In the genomic region with DNA sequence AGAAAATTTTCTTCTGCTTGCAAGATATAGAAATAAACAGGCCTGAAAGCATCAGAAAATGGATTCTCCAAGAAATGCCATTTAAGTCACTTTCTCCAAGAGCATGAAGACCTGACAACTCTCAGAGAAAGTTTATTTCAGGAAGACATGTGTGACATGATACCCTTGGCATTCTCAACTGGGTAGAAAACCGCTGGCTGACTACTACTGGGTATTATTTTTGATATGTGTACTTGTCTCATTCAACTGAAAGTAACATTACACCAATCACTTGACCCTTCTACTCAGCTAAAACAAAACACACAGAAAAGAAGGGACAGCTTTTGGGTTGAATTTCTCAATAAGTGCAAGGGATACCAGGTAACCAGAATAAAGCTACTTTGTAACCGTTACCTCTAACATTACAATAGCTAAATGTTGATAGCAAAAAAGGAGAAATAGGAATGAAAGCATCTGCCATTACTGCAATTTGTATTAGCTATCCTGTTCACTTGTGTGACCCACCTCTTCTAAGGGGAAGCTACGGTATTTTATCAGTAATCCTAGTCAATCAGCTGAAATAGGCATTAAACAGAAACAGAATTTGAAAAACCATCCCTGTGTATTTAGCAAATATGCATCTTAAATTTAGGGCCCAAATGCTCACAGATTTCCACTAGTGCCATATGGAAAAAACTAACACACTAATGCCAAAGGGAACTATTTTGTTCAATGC, we compare ENCODE assay signal across 8 cellular contexts. TPM values are rescaled to one million over a fixed set of nuclear protein-coding genes. Genes with fewer than 3 reads are reported as not detected.
DNase-seq lines count a peak whose midpoint lies in the region; TF ChIP-seq lines count a peak whose summit lies in the region.

No MANE protein-coding gene starts in this region.

- H4K20me1 ChIP-seq in OCI-LY1 (ENCODE audit: insufficient read depth, low read length) (peaks cover 63% of the 10 kb centered on the region), neural progenitor cell (ENCODE audit: low read depth) (peaks cover 100% of the 10 kb centered on the region)

- no peaks in the 10 kb centered on the region for H3K9me2 ChIP-seq in OCI-LY1 (ENCODE audit: low read depth, low read length)

- H3K9me3 ChIP-seq in OCI-LY1 (ENCODE audit: low read length) = no peaks in the 10 kb centered on the region
- no peaks in the 10 kb centered on the region for H3K9me3 ChIP-seq in ectodermal cell (ENCODE audit: control insufficient read depth, low read length)
- no peaks in the 10 kb centered on the region for H3K9me3 ChIP-seq in neural progenitor cell (ENCODE audit: low read depth)

- H2AFZ ChIP-seq in OCI-LY1 (ENCODE audit: low read length) (no peak overlapping the region), neural progenitor cell (replicated peaks) (no peak overlapping the region)

- peaks cover 28% of the 10 kb centered on the region for H3K36me3 Mint-ChIP-seq in neural progenitor cell

- no peak overlapping the region; the same call in 1 of the 2 replicates for H3K9ac ChIP-seq in OCI-LY1 (ENCODE audit: low read length)
- H3K9ac ChIP-seq in neural progenitor cell = no peak overlapping the region

- H3K4me1 Mint-ChIP-seq in neural progenitor cell = peaks cover 84% of the 10 kb centered on the region

- intact Hi-C loops in dorsolateral prefrontal cortex (cut with DNase I) = loop anchor here (10.0 kb wide), 2 partner anchors 854 to 894 kb away; partner anchors contain the start of gene EIF4A2 (in 1 of the 2)

- H3F3A ChIP-seq in OCI-LY1 (ENCODE audit: insufficient read depth, low read length) (0 out of 2 replicates have a peak, but pooled peaks cover 15% of the 10 kb centered on the region), neural progenitor cell (ENCODE audit: low read depth) (peaks cover 21% of the 10 kb centered on the region)

- H3K27me3 Mint-ChIP-seq in neural progenitor cell (ENCODE audit: insufficient read depth, low read depth) = no peaks in the 10 kb centered on the region

- H3K27ac ChIP-seq in OCI-LY1 (ENCODE audit: low read depth, low read length, poor library complexity, severe bottlenecking) (no peak overlapping the region), ectodermal cell (ENCODE audit: insufficient read depth, low read depth, low read length, poor library complexity, severe bottlenecking) (no peak overlapping the region), neural progenitor cell (no peak overlapping the region), dorsolateral prefrontal cortex (no peak overlapping the region)

- peak overlapping the region; percentile 42 for H3K4me3 Mint-ChIP-seq in neural progenitor cell

- H3K9me3 Mint-ChIP-seq in neural progenitor cell = no peaks in the 10 kb centered on the region

- 58 to 68% methylated on average over 1 to 3 of the region's 3 CpGs for WGBS in ectodermal cell, 2 experiments

- H3K4me2 ChIP-seq in OCI-LY1 (ENCODE audit: low read length) = peak overlapping the region; percentile 98
- peak overlapping the region; percentile 89 for H3K4me2 ChIP-seq in neural progenitor cell

- H3K4me3 ChIP-seq in OCI-LY1 (ENCODE audit: low read depth, low read length, poor library complexity, severe bottlenecking) (peak overlapping the region; percentile 90), ectodermal cell (ENCODE audit: insufficient read depth, low read depth, low read length) (peak overlapping the region; percentile 18), neural progenitor cell (peak overlapping the region; percentile 89), dorsolateral prefrontal cortex (peak overlapping the region in 28 of 59 donors; percentile 1 to 100 (median 87))

- H3K4me1 ChIP-seq in OCI-LY1 (ENCODE audit: insufficient read depth, low read length, severe bottlenecking) = peaks cover 73% of the 10 kb centered on the region
- peaks cover 54% of the 10 kb centered on the region for H3K4me1 ChIP-seq in ectodermal cell (ENCODE audit: control insufficient read depth, insufficient read depth, low read length)
- peaks cover 81% of the 10 kb centered on the region for H3K4me1 ChIP-seq in neural progenitor cell

- DNase-seq in ELR (ENCODE audit: low read depth) (peak; percentile 61), neural progenitor cell (ENCODE audit: low spot score) (no peak), dorsolateral prefrontal cortex (no peak), DMS153 treated with DMSO at 0.1 percent for 48 hours (lab: John Stamatoyannopoulos, UW; ENCODE audit: unreplicated experiment) (no peak), SHP77 (lab: John Stamatoyannopoulos, UW) (no peak), cerebellum (ENCODE audit: low spot score) (no peak)

- peaks cover 100% of the 10 kb centered on the region for H3K79me2 ChIP-seq in OCI-LY1 (ENCODE audit: insufficient read depth, low read length)
- H3K79me2 ChIP-seq in neural progenitor cell (ENCODE audit: low read depth) = peaks cover 100% of the 10 kb centered on the region

- H3K36me3 ChIP-seq in OCI-LY1 (ENCODE audit: insufficient read depth, low read length) (peaks cover 95% of the 10 kb centered on the region), ectodermal cell (ENCODE audit: control insufficient read depth, insufficient read depth, low read length) (peaks cover 3% of the 10 kb centered on the region), neural progenitor cell (peaks cover under 1% of the 10 kb centered on the region)

- H3K27ac Mint-ChIP-seq in neural progenitor cell = no peak overlapping the region

- no peaks in the 10 kb centered on the region for H3K27me3 ChIP-seq in OCI-LY1 (ENCODE audit: insufficient read depth, low read length)
- H3K27me3 ChIP-seq in ectodermal cell (ENCODE audit: control insufficient read depth, insufficient read depth, low read length, poor library complexity, severe bottlenecking) = no peaks in the 10 kb centered on the region
- no peaks in the 10 kb centered on the region for H3K27me3 ChIP-seq in neural progenitor cell
- no peaks in the 10 kb centered on the region for H3K27me3 ChIP-seq in dorsolateral prefrontal cortex

- no peak for TF ChIP-seq CTCF in OCI-LY1 (IDR thresholded peaks at IDR 0.05; ENCODE audit: low read length)
- TF ChIP-seq CTCF in neural progenitor cell (IDR thresholded peaks at IDR 0.05) = no peak
- no peak for TF ChIP-seq CTCF in dorsolateral prefrontal cortex (IDR thresholded peaks at IDR 0.05 in 54 of 56, conservative IDR thresholded peaks at IDR 0.05 in 2 of 56; ENCODE audit: low read depth in 1 of 56, partially characterized antibody in 56 of 56)

RNA-seq across cellular contexts. Expression of gene TRA2B, which starts 7.3 kb away (rescaled TPM):
- 256 TPM for polyA plus RNA-seq in ectodermal cell (2013, experiment 1 of 4)
- polyA plus RNA-seq in ectodermal cell (2013, experiment 2 of 4) = 287 TPM
- 242 TPM for polyA plus RNA-seq in ectodermal cell (2013, experiment 3 of 4)
- 242 TPM for polyA plus RNA-seq in ectodermal cell (2013, experiment 4 of 4)
- total RNA-seq in neural progenitor cell (ENCODE audit: low replicate concordance) (310 and 431 TPM in 2 replicates), dorsolateral prefrontal cortex (100 to 1,000 TPM in 21 of 120 experiments, 10 to 100 TPM in 99; 66.0 to 127 (median 89.1) TPM), cerebellum (201 TPM)
